Comparison of ENCODE assay signal across 11 cellular contexts in the genomic region with DNA sequence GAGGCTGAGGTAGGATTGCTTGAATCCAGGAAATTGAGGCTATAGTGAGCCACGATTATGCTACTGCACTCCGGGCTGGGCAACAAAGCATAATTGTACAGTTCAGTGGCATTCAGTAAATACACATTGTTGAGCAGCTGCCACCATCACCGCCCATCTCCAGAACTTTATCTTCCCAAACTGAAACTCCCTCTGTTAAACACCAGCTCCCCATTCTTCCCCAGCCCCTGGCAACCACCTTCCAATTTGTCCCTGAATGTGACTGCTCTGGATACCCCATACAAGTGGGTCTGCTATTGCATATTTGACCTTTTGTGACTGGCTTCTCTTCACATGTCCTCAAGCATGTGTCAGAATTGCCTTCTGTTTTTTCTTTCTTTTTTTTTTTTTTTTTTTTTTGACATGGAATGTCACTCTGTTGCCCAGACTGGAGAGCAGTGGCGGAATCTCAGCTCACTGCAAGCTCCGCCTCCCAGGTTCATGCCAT. TPM values are rescaled to one million over a fixed set of nuclear protein-coding genes. Genes with fewer than 3 reads are reported as not detected.
A peak's percentile ranks its signal among the peaks of the same experiment; 100 is the strongest.
DNase-seq lines count a peak whose midpoint lies in the region; FAIRE-seq and TF ChIP-seq lines count a peak whose summit lies in the region.
"Had no signal": no experiment of that assay in that cellular context is flagged by ENCODE, and none has a peak within 500 bp of the region (broad histone marks: within the 10 kb centered on the region; RNA-seq: fewer than 3 reads in every experiment).

No MANE protein-coding gene starts in this region.

- peaks cover 66% of the 10 kb centered on the region for H3K4me1 Mint-ChIP-seq in activated CD4-positive, alpha-beta memory T cell treated with anti-CD3 and anti-CD28 coated beads, Interleukin-2, amount 10 ng/mL, durations not matched to agents 7 days and 5 days

- peak overlapping the region; percentile 55 for H3K27ac Mint-ChIP-seq in activated CD4-positive, alpha-beta memory T cell treated with anti-CD3 and anti-CD28 coated beads, Interleukin-2, amount 10 ng/mL, durations not matched to agents 7 days and 5 days

- H3K27ac ChIP-seq in BLaER1 = no peak overlapping the region
- H3K27ac ChIP-seq in stomach = peak overlapping the region in 1 of 5 donors; percentile 20

- H3K9me3 Mint-ChIP-seq in activated CD4-positive, alpha-beta memory T cell treated with anti-CD3 and anti-CD28 coated beads, Interleukin-2, amount 10 ng/mL, durations not matched to agents 7 days and 5 days = no peaks in the 10 kb centered on the region

- H3K27me3 ChIP-seq in BLaER1 = no peaks in the 10 kb centered on the region; the same call in 1 of the 2 replicates
- H3K27me3 ChIP-seq in stomach = peaks cover 0 to 12% (median 0%) of the 10 kb centered on the region in 3 donors
- H3K27me3 ChIP-seq: upper lobe of left lung had no signal

- H3K36me3 ChIP-seq in BLaER1 = peaks cover 74% of the 10 kb centered on the region
- H3K36me3 ChIP-seq in stomach = peaks cover 48 to 63% (median 60%) of the 10 kb centered on the region in 4 donors

- TF ChIP-seq CTCF in stomach (IDR thresholded peaks at IDR 0.05) = no peak

- TF ChIP-seq EP300 in stomach (IDR thresholded peaks at IDR 0.05) = no peak

- H3K4me1 ChIP-seq in BLaER1 (peaks cover 61% of the 10 kb centered on the region), stomach (peaks cover 33 to 70% (median 60%) of the 10 kb centered on the region in 4 donors)

- H3K4me2 ChIP-seq in BLaER1 = peak overlapping the region; percentile 94

- DNase-seq in GM12891 (ENCODE audit: insufficient read length, low spot score) = no peak
- no peak for DNase-seq in activated CD4-positive, alpha-beta memory T cell treated with anti-CD3 and anti-CD28 coated beads, Interleukin-2, amount 10 ng/mL, durations not matched to agents 7 days and 5 days
- peak; percentile 20 for DNase-seq in iris pigment epithelial cell (ENCODE audit: low read depth)
- no peak for DNase-seq in stomach
- no peak for DNase-seq in G401 (ENCODE audit: low spot score)
- DNase-seq in NCI-H774 (lab: John Stamatoyannopoulos, UW) = no peak
- no peak for DNase-seq in SK-N-DZ (ENCODE audit: low spot score)
- DNase-seq: MM.1S, NCI-H69, upper lobe of left lung had no signal

- H3K9ac ChIP-seq in BLaER1 = peak overlapping the region; percentile 99; the same call in 1 of the 2 replicates

- WGBS in stomach, 5 donors = 57 to 75% (median 59%) methylated on average over 5 of the region's 5 CpGs

- FAIRE-seq in GM12891 (lab: Jason Lieb, UNC) = no peak

- H3K36me3 Mint-ChIP-seq in activated CD4-positive, alpha-beta memory T cell treated with anti-CD3 and anti-CD28 coated beads, Interleukin-2, amount 10 ng/mL, durations not matched to agents 7 days and 5 days (ENCODE audit: low read depth) = peaks cover 64% of the 10 kb centered on the region

- H3K4me3 Mint-ChIP-seq in activated CD4-positive, alpha-beta memory T cell treated with anti-CD3 and anti-CD28 coated beads, Interleukin-2, amount 10 ng/mL, durations not matched to agents 7 days and 5 days = peak overlapping the region; percentile 46

- in situ Hi-C loops in G401 (cut with HindIII; ENCODE audit: low sequenced_read_pairs) = no loop called here

- H3K27me3 Mint-ChIP-seq in activated CD4-positive, alpha-beta memory T cell treated with anti-CD3 and anti-CD28 coated beads, Interleukin-2, amount 10 ng/mL, durations not matched to agents 7 days and 5 days = peaks cover 11% of the 10 kb centered on the region

- no peaks in the 10 kb centered on the region for H3K9me3 ChIP-seq in BLaER1
- no peaks in the 10 kb centered on the region for H3K9me3 ChIP-seq in stomach
- H3K9me3 ChIP-seq: upper lobe of left lung had no signal

- CTCF ChIA-PET in activated CD4-positive, alpha-beta memory T cell treated with anti-CD3 and anti-CD28 coated beads, Interleukin-2, amount 10 ng/mL, durations not matched to agents 7 days and 5 days (lab: Charles Lee) = interaction anchor here (1.0 kb wide), 1 partner anchor 79 kb away, joined by 6 read pairs; no protein-coding TSS in a partner anchor

- H3K4me3 ChIP-seq in BLaER1 (no peak overlapping the region), stomach (peak overlapping the region in 2 of 4 donors; percentile 8 to 17)

- intact Hi-C loops in stomach (cut with DNase I; ENCODE audit: low total_unique reads) = no loop called here

- TF ChIP-seq POLR2A in GM12891 (IDR thresholded peaks at IDR 0.05; ENCODE audit: low read depth, low read length) (no peak), stomach (IDR thresholded peaks at IDR 0.05) (no peak)

- peaks cover 78% of the 10 kb centered on the region for H4K20me1 ChIP-seq in BLaER1

- POLR2A ChIA-PET in activated CD4-positive, alpha-beta memory T cell treated with anti-CD3 and anti-CD28 coated beads, Interleukin-2, amount 10 ng/mL, durations not matched to agents 7 days and 5 days (lab: Charles Lee) = interaction anchor here (0.6 to 2.6 kb wide), 4 partner anchors 13 to 95 kb away, joined by 3 to 10 read pairs (median 4); no protein-coding TSS in a partner anchor

TF ChIP-seq in GM12891, 5 proteins besides CTCF, POLR2A, EP300 and RAD21:
- peak; percentile 37; the same call in 1 of the 2 replicates for TF ChIP-seq POLR2AphosphoS5 (IDR thresholded peaks at IDR 0.05; ENCODE audit: low read depth, low read length)
- no peak for TF ChIP-seq TAF1 (IDR thresholded peaks at IDR 0.05; ENCODE audit: low read depth, low read length)
- no peak for TF ChIP-seq PAX5 (IDR thresholded peaks at IDR 0.05; ENCODE audit: insufficient read depth, low read length, severe bottlenecking)

RNA-seq across cellular contexts. Expression of a gene that starts 2.9 kb away (rescaled TPM):
- polyA plus RNA-seq in GM12891 (2012; ENCODE audit: low read depth, missing spikeins) = 5,694 TPM
- total RNA-seq in activated CD4-positive, alpha-beta memory T cell treated with anti-CD3 and anti-CD28 coated beads, Interleukin-2, amount 10 ng/mL, durations not matched to agents 7 days and 5 days = 1,000 to 10,000 TPM; 1,064 to 1,066 TPM
- total RNA-seq in stomach = 1,000 to 10,000 TPM in 1 of 5 donors, 100 to 1,000 TPM in 3, 10 to 100 TPM in 1; 37.7 to 1,270 (median 232) TPM
- polyA plus RNA-seq in stomach = 1,000 to 10,000 TPM; 1,436 to 1,839 (median 1,751) TPM
- 1,888 and 3,125 TPM in 2 replicates for total RNA-seq in G401 (2014; rRNA removed; shearing (Covaris generic))
- 501 and 546 TPM in 2 replicates for polyA plus RNA-seq in SK-N-DZ (2014; cell fraction: cytosol; rRNA removed)
- 444 and 461 TPM in 2 replicates for polyA plus RNA-seq in SK-N-DZ (2014; cell fraction: nucleus; rRNA removed)

RNA-seq across cellular contexts. Expression of a gene that starts 7.0 kb away (rescaled TPM):
- polyA plus RNA-seq in GM12891 (2012; ENCODE audit: low read depth, missing spikeins) = 2.6 TPM
- total RNA-seq in activated CD4-positive, alpha-beta memory T cell treated with anti-CD3 and anti-CD28 coated beads, Interleukin-2, amount 10 ng/mL, durations not matched to agents 7 days and 5 days = 10 to 100 TPM; 23.8 to 25.6 TPM
- 10 to 100 TPM in 1 of 5 donors, 1 to 10 TPM in 3, under 1 TPM in 1; 0.58 to 17.9 (median 2.8) TPM for total RNA-seq in stomach
- polyA plus RNA-seq in stomach = 1 to 10 TPM; 1.2 to 1.8 (median 1.3) TPM
- total RNA-seq in G401 (2014; rRNA removed; shearing (Covaris generic)) = 3.4 and 7.6 TPM in 2 replicates
- polyA plus RNA-seq in SK-N-DZ (2014; cell fraction: cytosol; rRNA removed) = 5.8 and 7.4 TPM in 2 replicates
- 11.5 and 16.2 TPM in 2 replicates for polyA plus RNA-seq in SK-N-DZ (2014; cell fraction: nucleus; rRNA removed)
